ENCODE assay signal across 27 cellular contexts in the genomic region with DNA sequence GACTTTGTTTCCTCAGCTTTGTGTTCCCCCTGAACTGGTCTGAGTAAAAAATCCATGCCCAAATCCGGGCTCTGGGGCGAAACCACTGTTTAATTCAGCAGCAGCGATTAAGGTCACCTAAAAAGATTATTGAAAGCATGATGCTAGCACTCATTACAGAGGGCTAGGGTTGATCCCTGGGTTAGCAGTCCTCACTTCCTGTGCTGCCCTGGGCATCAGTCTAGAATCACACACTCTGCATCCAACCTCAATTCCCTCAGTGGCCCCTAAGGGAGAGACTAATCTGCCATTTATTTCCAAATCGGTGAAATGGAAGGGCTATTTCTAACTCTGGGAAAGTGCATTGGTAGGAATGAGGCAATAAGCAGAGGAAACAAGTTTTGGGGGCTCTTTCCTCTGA.
DNase-seq lines count a peak whose midpoint lies in the region; ATAC-seq and TF ChIP-seq lines count a peak whose summit lies in the region.
"Had no signal": no experiment of that assay in that cellular context is flagged by ENCODE, and none has a peak within 500 bp of the region (broad histone marks: within the 10 kb centered on the region; RNA-seq: fewer than 3 reads in every experiment).

No MANE protein-coding gene starts in this region.

- H3K4me1 ChIP-seq in CD8-positive, alpha-beta T cell (ENCODE audit: insufficient read depth, low read length): peaks cover 87% of the 10 kb centered on the region
- H3K4me1 ChIP-seq in Loucy (ENCODE audit: insufficient read depth, low read length, poor library complexity, severe bottlenecking) (peaks cover 27% of the 10 kb centered on the region), neuron (ENCODE audit: insufficient read depth, low read length) (peaks cover 18% of the 10 kb centered on the region)
- H3K4me1 ChIP-seq: testis, uterus had no signal

- no peak overlapping the region for H3K4me2 ChIP-seq in Loucy (ENCODE audit: low read depth, low read length, poor library complexity, severe bottlenecking)

- H3K79me2 ChIP-seq in Loucy (ENCODE audit: insufficient read depth, low read length): no peaks in the 10 kb centered on the region

- peak overlapping the region; percentile 48; the same call in 1 of the 2 replicates for H2AFZ ChIP-seq in Loucy (ENCODE audit: low read length)
- H2AFZ ChIP-seq in neuron (ENCODE audit: low read depth, low read length): peak overlapping the region; percentile 69

- peak overlapping the region; percentile 11 for H3K4me3 Mint-ChIP-seq in CD8-positive, alpha-beta T cell
- H3K4me3 Mint-ChIP-seq in activated naive CD8-positive, alpha-beta T cell: peak overlapping the region; percentile 40
- H3K4me3 Mint-ChIP-seq: activated CD4-positive, alpha-beta T cell treated with anti-CD3 and anti-CD28 coated beads, Interleukin-2, amount 10 ng/mL, durations not matched to agents 24 days and 14 days; CD14-positive monocyte; nephron progenitor cell; stimulated activated memory B cell treated with anti-CD40 and anti-IgM and Interleukin-4, amounts not matched to agents 10 μg/mL and 1 μg/mL and 100 μg/mL, for 72 hours had no signal

- no peak overlapping the region for H3K27ac ChIP-seq in CD8-positive, alpha-beta T cell (ENCODE audit: low read depth, low read length)
- H3K27ac ChIP-seq: epithelial cell of prostate, testis, uterus, WERI-Rb-1 had no signal

- no peaks in the 10 kb centered on the region for H3K9me2 ChIP-seq in Loucy (replicated peaks; ENCODE audit: low read depth, low read length)

- POLR2A ChIA-PET in CD8-positive, alpha-beta T cell (lab: Charles Lee): no interaction called here

- ATAC-seq in CD8-positive, alpha-beta T cell: no peak
- ATAC-seq in HG03280 (IDR thresholded peaks at IDR 0.05; ENCODE audit: unreplicated experiment) (no peak), HG03039 (IDR thresholded peaks at IDR 0.05; ENCODE audit: unreplicated experiment) (no peak), HG02798 (IDR thresholded peaks at IDR 0.05; ENCODE audit: poor library complexity, unreplicated experiment) (no peak)
- ATAC-seq: mucosa of descending colon; PC-3; Right ventricle myocardium inferior; sciatic nerve; stimulated activated memory B cell treated with anti-CD40 and anti-IgM and Interleukin-4, amounts not matched to agents 10 μg/mL and 1 μg/mL and 100 μg/mL, for 72 hours had no signal

- no peak overlapping the region for H3K9ac ChIP-seq in Loucy (ENCODE audit: low read depth, low read length, poor library complexity, severe bottlenecking)

- no peaks in the 10 kb centered on the region for H3K9me3 Mint-ChIP-seq in CD8-positive, alpha-beta T cell
- H3K9me3 Mint-ChIP-seq in activated naive CD8-positive, alpha-beta T cell (ENCODE audit: low read depth): no peaks in the 10 kb centered on the region
- H3K9me3 Mint-ChIP-seq: nephron progenitor cell; stimulated activated memory B cell treated with anti-CD40 and anti-IgM and Interleukin-4, amounts not matched to agents 10 μg/mL and 1 μg/mL and 100 μg/mL, for 72 hours had no signal

- CTCF ChIA-PET in CD8-positive, alpha-beta T cell (lab: Charles Lee): no interaction called here

- H3K27me3 ChIP-seq in CD8-positive, alpha-beta T cell (ENCODE audit: insufficient read depth, low read length): no peaks in the 10 kb centered on the region
- no peaks in the 10 kb centered on the region for H3K27me3 ChIP-seq in Loucy (ENCODE audit: insufficient read depth, low read length, poor library complexity, severe bottlenecking)
- H3K27me3 ChIP-seq in neuron (ENCODE audit: insufficient read depth, low read length): no peaks in the 10 kb centered on the region
- H3K27me3 ChIP-seq: testis, uterus had no signal

- DNase-seq in CD8-positive, alpha-beta T cell: no peak
- no peak for DNase-seq in EL
- DNase-seq: activated CD4-positive, alpha-beta T cell treated with anti-CD3 and anti-CD28 coated beads, Interleukin-2, amount 10 ng/mL, durations not matched to agents 24 days and 14 days; activated naive CD4-positive, alpha-beta T cell treated with Interleukin-2 at 50 U/mL for 16 hours; activated T-cell treated with anti-CD3 and anti-CD28 coated beads, Interleukin-2, amount 50 U/mL, for 48 hours; effector CD4-positive, alpha-beta T cell; mucosa of descending colon; nephron progenitor cell; PC-3; stimulated activated CD4-positive, alpha-beta T cell treated with anti-CD3 and anti-CD28 coated beads, Interleukin-4, amount 100 ng/mL, for 4 hours; T1000; testis; uterus; WERI-Rb-1 had no signal

- no peak overlapping the region for H3K4me3 ChIP-seq in CD8-positive, alpha-beta T cell (ENCODE audit: low read depth, low read length)
- H3K4me3 ChIP-seq in Loucy (ENCODE audit: low read length, poor library complexity, severe bottlenecking) (no peak overlapping the region), neuron (ENCODE audit: low read length) (no peak overlapping the region)
- H3K4me3 ChIP-seq: HAP-1, lung, mucosa of descending colon, testis, uterus had no signal

- no peaks in the 10 kb centered on the region for H3K27me3 Mint-ChIP-seq in CD8-positive, alpha-beta T cell (ENCODE audit: low read depth)
- H3K27me3 Mint-ChIP-seq in activated naive CD8-positive, alpha-beta T cell: no peaks in the 10 kb centered on the region
- H3K27me3 Mint-ChIP-seq: activated CD4-positive, alpha-beta T cell treated with anti-CD3 and anti-CD28 coated beads, Interleukin-2, amount 10 ng/mL, durations not matched to agents 24 days and 14 days; stimulated activated memory B cell treated with anti-CD40 and anti-IgM and Interleukin-4, amounts not matched to agents 10 μg/mL and 1 μg/mL and 100 μg/mL, for 72 hours had no signal

- no peaks in the 10 kb centered on the region for H3K9me3 ChIP-seq in CD8-positive, alpha-beta T cell (ENCODE audit: low read length)
- H3K9me3 ChIP-seq in Loucy (ENCODE audit: insufficient read depth, low read depth, low read length): no peaks in the 10 kb centered on the region
- no peaks in the 10 kb centered on the region for H3K9me3 ChIP-seq in neuron (ENCODE audit: low read length)
- H3K9me3 ChIP-seq: HAP-1, mucosa of descending colon, testis, uterus had no signal

- H3K36me3 ChIP-seq in CD8-positive, alpha-beta T cell (ENCODE audit: insufficient read depth, low read length): no peaks in the 10 kb centered on the region
- H3K36me3 ChIP-seq in Loucy (ENCODE audit: insufficient read depth, low read length) (no peaks in the 10 kb centered on the region), neuron (ENCODE audit: insufficient read depth, low read length) (no peaks in the 10 kb centered on the region)
- H3K36me3 ChIP-seq: HAP-1, uterus, WERI-Rb-1 had no signal

- no peaks in the 10 kb centered on the region for H4K20me1 ChIP-seq in Loucy (ENCODE audit: insufficient read depth, low read length, poor library complexity, severe bottlenecking)

- H3K36me3 Mint-ChIP-seq in CD8-positive, alpha-beta T cell: no peaks in the 10 kb centered on the region
- H3K36me3 Mint-ChIP-seq in activated naive CD8-positive, alpha-beta T cell: peaks cover 12% of the 10 kb centered on the region
- H3K36me3 Mint-ChIP-seq: CD14-positive monocyte; stimulated activated memory B cell treated with anti-CD40 and anti-IgM and Interleukin-4, amounts not matched to agents 10 μg/mL and 1 μg/mL and 100 μg/mL, for 72 hours had no signal

- intact Hi-C loops in CD8-positive, alpha-beta T cell (cut with DNase I, micrococcal nuclease): loop anchor here (1.0 to 10.0 kb wide), 4 partner anchors 8 to 556 kb away; no protein-coding TSS in a partner anchor

- peaks cover 89% of the 10 kb centered on the region for H3K4me1 Mint-ChIP-seq in CD8-positive, alpha-beta T cell (ENCODE audit: low read depth)
- peaks cover 89% of the 10 kb centered on the region for H3K4me1 Mint-ChIP-seq in activated naive CD8-positive, alpha-beta T cell (ENCODE audit: low read depth)

- H3K27ac Mint-ChIP-seq in CD8-positive, alpha-beta T cell: peak overlapping the region; percentile 86
- H3K27ac Mint-ChIP-seq in activated naive CD8-positive, alpha-beta T cell: peak overlapping the region; percentile 96
- H3K27ac Mint-ChIP-seq: activated CD4-positive, alpha-beta T cell treated with anti-CD3 and anti-CD28 coated beads, Interleukin-2, amount 10 ng/mL, durations not matched to agents 24 days and 14 days; CD14-positive monocyte; nephron progenitor cell; stimulated activated memory B cell treated with anti-CD40 and anti-IgM and Interleukin-4, amounts not matched to agents 10 μg/mL and 1 μg/mL and 100 μg/mL, for 72 hours had no signal

- H3F3A ChIP-seq in Loucy (ENCODE audit: low read depth): no peaks in the 10 kb centered on the region

- no peak for TF ChIP-seq CTCF in CD8-positive, alpha-beta T cell (IDR thresholded peaks at IDR 0.05)
- TF ChIP-seq CTCF in Loucy (conservative IDR thresholded peaks at IDR 0.05; ENCODE audit: low read length): no peak
